15 cellular contexts compared by ENCODE assay signal in genomic region chr9:68619056-68619455, GRCh38.
DNase-seq lines count a peak whose midpoint lies in the region; ATAC-seq, FAIRE-seq and TF ChIP-seq lines count a peak whose summit lies in the region.
"Had no signal": no experiment of that assay in that cellular context is flagged by ENCODE, and none has a peak within 500 bp of the region (broad histone marks: within the 10 kb centered on the region; RNA-seq: fewer than 3 reads in every experiment).

No MANE protein-coding gene starts in this region.

- H3K18ac ChIP-seq in trophoblast cell (ENCODE audit: low read length) = no peak overlapping the region

- H2AK5ac ChIP-seq in trophoblast cell (ENCODE audit: low read length) = no peak overlapping the region

- peak overlapping the region; percentile 56 for H3K9ac ChIP-seq in trophoblast cell (ENCODE audit: low read length)
- H3K9ac ChIP-seq: GM23248 had no signal

- H2BK120ac ChIP-seq in trophoblast cell (ENCODE audit: insufficient read depth, low read length, poor library complexity) = no peak overlapping the region

- intact Hi-C loops in body of pancreas (cut with DNase I) = loop anchor here (10.0 kb wide), 1 partner anchor 66 kb away; no protein-coding TSS in a partner anchor

- DNase-seq in OCI-M1 (lab: John Stamatoyannopoulos, UW) (peak; percentile 17), trophoblast cell (no peak), body of pancreas (no peak), COR-L47 (lab: John Stamatoyannopoulos, UW) (no peak), RCC 7860 (ENCODE audit: low spot score) (no peak)
- DNase-seq in stimulated activated naive B cell treated with anti-CD40 and anti-IgM and Interleukin-4, amounts not matched to agents 10 μg/mL and 1 μg/mL and 100 μg/mL, for 72 hours = no peak
- DNase-seq: C1 segment of cervical spinal cord; Caco-2; CD4-positive, alpha-beta memory T cell; DMS153; DND-41; GM23248; H9 had no signal

- H2BK12ac ChIP-seq in trophoblast cell (ENCODE audit: low read length) = no peak overlapping the region

- H3K79me2 ChIP-seq in trophoblast cell (ENCODE audit: control insufficient read depth, insufficient read depth, low read length, poor library complexity) = no peaks in the 10 kb centered on the region

- H3K36me3 ChIP-seq in trophoblast cell (ENCODE audit: control insufficient read depth in 1 of 2, insufficient read depth in 2 of 2, low read length in 2 of 2) (no peaks in the 10 kb centered on the region), body of pancreas (replicated peaks in 1 of 2; ENCODE audit: insufficient read depth in 1 of 2, low read depth in 2 of 2) (no peaks in the 10 kb centered on the region)

- no peak overlapping the region for H2BK5ac ChIP-seq in trophoblast cell (ENCODE audit: low read depth, low read length, poor library complexity)

- no peak overlapping the region for H3K4me2 ChIP-seq in trophoblast cell (ENCODE audit: low read length)

- FAIRE-seq in RCC 7860 (lab: Jason Lieb, UNC) = no peak
- FAIRE-seq: G401.6 had no signal

- H3K4me3 Mint-ChIP-seq in stimulated activated naive B cell treated with anti-CD40 and anti-IgM and Interleukin-4, amounts not matched to agents 10 μg/mL and 1 μg/mL and 100 μg/mL, for 72 hours = no peak overlapping the region
- H3K4me3 Mint-ChIP-seq: CD4-positive, alpha-beta memory T cell; H9 had no signal

- TF ChIP-seq CTCF in body of pancreas (IDR thresholded peaks at IDR 0.05) = no peak

- H4K8ac ChIP-seq in trophoblast cell (ENCODE audit: low read depth, low read length) = no peak overlapping the region

- TF ChIP-seq POLR2A in body of pancreas (IDR thresholded peaks at IDR 0.05) = no peak

- H3K4me1 ChIP-seq in trophoblast cell (ENCODE audit: control insufficient read depth in 1 of 2, insufficient read depth in 2 of 2, low read length in 2 of 2) (no peaks in the 10 kb centered on the region), body of pancreas (no peaks in the 10 kb centered on the region)
- H3K4me1 ChIP-seq: Caco-2 had no signal

- H3K36me3 Mint-ChIP-seq in stimulated activated naive B cell treated with anti-CD40 and anti-IgM and Interleukin-4, amounts not matched to agents 10 μg/mL and 1 μg/mL and 100 μg/mL, for 72 hours = peaks cover 0 to 3% of the 10 kb centered on the region in 2 donors
- H3K36me3 Mint-ChIP-seq: CD4-positive, alpha-beta memory T cell had no signal

- H3K27me3 ChIP-seq in trophoblast cell (ENCODE audit: insufficient read depth, low read length) = no peaks in the 10 kb centered on the region
- no peaks in the 10 kb centered on the region for H3K27me3 ChIP-seq in body of pancreas

- H3K9me3 ChIP-seq in trophoblast cell (ENCODE audit: insufficient read depth, low read depth, low read length) (peaks cover 2% of the 10 kb centered on the region), body of pancreas (no peaks in the 10 kb centered on the region)
- H3K9me3 ChIP-seq: Caco-2 had no signal

- no peak overlapping the region for H4K91ac ChIP-seq in trophoblast cell (ENCODE audit: low read depth, low read length)

- H3K4me3 ChIP-seq in trophoblast cell (ENCODE audit: low read depth, low read length) (no peak overlapping the region), body of pancreas (no peak overlapping the region)
- H3K4me3 ChIP-seq: GM23248 had no signal

- WGBS in trophoblast cell (ENCODE audit: extremely low coverage, insufficient coverage, insufficient read length) = no CpG with 5 or more reads among the region's 4 CpGs
- 60 to 75% methylated on average over 4 of the region's 4 CpGs for WGBS in body of pancreas, 2 donors

- peak; percentile 60 to 77 for ATAC-seq in stimulated activated naive B cell treated with anti-CD40 and anti-IgM and Interleukin-4, amounts not matched to agents 10 μg/mL and 1 μg/mL and 100 μg/mL, for 72 hours (replicated peaks)
- ATAC-seq in body of pancreas = no peak
- ATAC-seq: HCT116 had no signal

- H4K12ac ChIP-seq in trophoblast cell (ENCODE audit: low read depth, low read length) = no peak overlapping the region

- peaks cover 6 to 12% of the 10 kb centered on the region in 2 donors for H3K4me1 Mint-ChIP-seq in stimulated activated naive B cell treated with anti-CD40 and anti-IgM and Interleukin-4, amounts not matched to agents 10 μg/mL and 1 μg/mL and 100 μg/mL, for 72 hours
- H3K4me1 Mint-ChIP-seq: CD4-positive, alpha-beta memory T cell; H9 had no signal

- no peak overlapping the region for H3K4ac ChIP-seq in trophoblast cell (ENCODE audit: low read depth, low read length)

- no peak overlapping the region for H3K27ac Mint-ChIP-seq in stimulated activated naive B cell treated with anti-CD40 and anti-IgM and Interleukin-4, amounts not matched to agents 10 μg/mL and 1 μg/mL and 100 μg/mL, for 72 hours
- H3K27ac Mint-ChIP-seq: CD4-positive, alpha-beta memory T cell; H9 had no signal

- H3K27ac ChIP-seq in trophoblast cell (ENCODE audit: low read depth, low read length) (no peak overlapping the region), body of pancreas (no peak overlapping the region)
- H3K27ac ChIP-seq: GM23248 had no signal

- H3K14ac ChIP-seq in trophoblast cell (ENCODE audit: low read length) = no peak overlapping the region

- peaks cover 4 to 5% of the 10 kb centered on the region in 2 donors for H3K9me3 Mint-ChIP-seq in stimulated activated naive B cell treated with anti-CD40 and anti-IgM and Interleukin-4, amounts not matched to agents 10 μg/mL and 1 μg/mL and 100 μg/mL, for 72 hours

- H2AFZ ChIP-seq in trophoblast cell (ENCODE audit: insufficient read depth, low read length, poor library complexity) = no peak overlapping the region
- H2AFZ ChIP-seq: GM23248 had no signal

- no peak overlapping the region for H3K23ac ChIP-seq in trophoblast cell (ENCODE audit: low read length)

- no peaks in the 10 kb centered on the region for H3K79me1 ChIP-seq in trophoblast cell (ENCODE audit: low read length)

- no peaks in the 10 kb centered on the region for H3K27me3 Mint-ChIP-seq in stimulated activated naive B cell treated with anti-CD40 and anti-IgM and Interleukin-4, amounts not matched to agents 10 μg/mL and 1 μg/mL and 100 μg/mL, for 72 hours
